Comparison of ENCODE assay signal across 16 cellular contexts in the genomic region with DNA sequence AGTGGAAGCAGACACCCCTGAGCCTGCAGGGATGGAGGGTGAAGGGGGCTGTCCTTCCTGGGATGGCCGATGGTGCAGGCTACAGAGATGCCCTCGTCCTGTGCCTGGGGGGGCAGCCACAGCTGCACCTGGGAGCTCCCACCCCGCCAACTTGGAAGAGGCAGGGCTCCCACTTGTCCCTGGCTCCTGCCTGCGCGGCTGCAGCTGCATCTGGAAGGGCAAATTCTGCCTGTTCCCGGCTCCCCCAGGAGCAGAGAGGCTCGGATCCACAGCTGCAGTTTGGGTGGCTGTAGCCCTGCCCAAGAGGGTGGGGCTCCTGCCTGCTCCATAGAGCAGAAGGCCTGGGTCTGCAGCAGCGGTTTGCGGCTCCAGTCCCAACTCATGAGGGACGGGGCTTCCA.
"Had no signal": no experiment of that assay in that cellular context is flagged by ENCODE, and none has a peak within 500 bp of the region (broad histone marks: within the 10 kb centered on the region; RNA-seq: fewer than 3 reads in every experiment).

No MANE protein-coding gene starts in this region.

- H3K27me3 ChIP-seq: breast epithelium, gastrocnemius medialis, left lung, SJSA1, spleen, upper lobe of right lung had no signal

- H3K9me3 ChIP-seq: breast epithelium, gastrocnemius medialis, left lung, SJSA1, spleen, thoracic aorta, upper lobe of right lung had no signal

- H3K4me3 Mint-ChIP-seq: activated T-helper 17 cell treated with anti-CD3 and anti-CD28 coated beads, Interleukin-2, amount 50 U/mL, for 72 hours had no signal

- H3K9me3 Mint-ChIP-seq: activated T-helper 17 cell treated with anti-CD3 and anti-CD28 coated beads, Interleukin-2, amount 50 U/mL, for 72 hours; stimulated activated naive B cell treated with anti-CD40 and anti-IgM and Interleukin-4, amounts not matched to agents 10 μg/mL and 1 μg/mL and 100 μg/mL, for 72 hours had no signal

- DNase-seq: activated CD4-positive, CD25-positive, alpha-beta regulatory T cell; activated naive CD4-positive, alpha-beta T cell; activated T-cell treated with anti-CD3 and anti-CD28 coated beads for 4 hours; aorta; cortex of kidney; gastrocnemius medialis; head of caudate nucleus; left lung; spleen; stimulated activated CD4-positive, alpha-beta T cell treated with anti-CD3 and anti-CD28 coated beads, Interleukin-4, amount 100 ng/mL, for 4 hours; stimulated activated naive B cell treated with anti-CD40 and anti-IgM and Interleukin-4, amounts not matched to agents 10 μg/mL and 1 μg/mL and 100 μg/mL, for 72 hours; upper lobe of right lung had no signal

- H3K27ac Mint-ChIP-seq: activated T-helper 17 cell treated with anti-CD3 and anti-CD28 coated beads, Interleukin-2, amount 50 U/mL, for 72 hours; stimulated activated naive B cell treated with anti-CD40 and anti-IgM and Interleukin-4, amounts not matched to agents 10 μg/mL and 1 μg/mL and 100 μg/mL, for 72 hours had no signal

- H3K36me3 ChIP-seq: breast epithelium had no signal

- H3K4me3 ChIP-seq: breast epithelium, gastrocnemius medialis, SJSA1, thoracic aorta, upper lobe of right lung had no signal

- ATAC-seq: activated T-helper 17 cell treated with anti-CD3 and anti-CD28 coated beads, Interleukin-2, amount 50 U/mL, for 72 hours; gastrocnemius medialis; left lung; stimulated activated naive B cell treated with anti-CD40 and anti-IgM and Interleukin-4, amounts not matched to agents 10 μg/mL and 1 μg/mL and 100 μg/mL, for 72 hours; upper lobe of right lung had no signal

- H3K27me3 Mint-ChIP-seq: activated T-helper 17 cell treated with anti-CD3 and anti-CD28 coated beads, Interleukin-2, amount 50 U/mL, for 72 hours; stimulated activated naive B cell treated with anti-CD40 and anti-IgM and Interleukin-4, amounts not matched to agents 10 μg/mL and 1 μg/mL and 100 μg/mL, for 72 hours had no signal

- H3K27ac ChIP-seq: breast epithelium, gastrocnemius medialis, left lung, SJSA1, spleen, thoracic aorta, upper lobe of right lung had no signal
